In genomic region chr3:181948286-181948685, GRCh38 we compare ENCODE assay signal across 14 cellular contexts.
DNase-seq lines count a peak whose midpoint lies in the region; ATAC-seq, FAIRE-seq and TF ChIP-seq lines count a peak whose summit lies in the region.
"Had no signal": no experiment of that assay in that cellular context is flagged by ENCODE, and none has a peak within 500 bp of the region (broad histone marks: within the 10 kb centered on the region; RNA-seq: fewer than 3 reads in every experiment).

No MANE protein-coding gene starts in this region.

- H3K27me3 ChIP-seq in OCI-LY1 (ENCODE audit: insufficient read depth, low read length): no peaks in the 10 kb centered on the region
- no peaks in the 10 kb centered on the region for H3K27me3 ChIP-seq in foreskin keratinocyte
- no peaks in the 10 kb centered on the region for H3K27me3 ChIP-seq in testis
- H3K27me3 ChIP-seq: right atrium auricular region, upper lobe of left lung had no signal

- no peaks in the 10 kb centered on the region for H3K9me2 ChIP-seq in OCI-LY1 (ENCODE audit: low read depth, low read length)

- FAIRE-seq in RCC 7860 (lab: Jason Lieb, UNC): no peak

- no peak overlapping the region for H3K4me3 ChIP-seq in OCI-LY1 (ENCODE audit: low read depth, low read length, poor library complexity, severe bottlenecking)
- no peak overlapping the region for H3K4me3 ChIP-seq in testis
- H3K4me3 ChIP-seq: right atrium auricular region, upper lobe of left lung had no signal

- H2AFZ ChIP-seq in OCI-LY1 (ENCODE audit: low read length): no peak overlapping the region

- H3K27ac ChIP-seq in OCI-LY1 (ENCODE audit: low read depth, low read length, poor library complexity, severe bottlenecking) (no peak overlapping the region), foreskin keratinocyte (no peak overlapping the region), testis (no peak overlapping the region)
- H3K27ac ChIP-seq: right atrium auricular region, upper lobe of left lung had no signal

- no peak for ATAC-seq in foreskin keratinocyte
- ATAC-seq in HG02938 (IDR thresholded peaks at IDR 0.05; ENCODE audit: unreplicated experiment): no peak
- ATAC-seq: naive thymus-derived CD4-positive, alpha-beta T cell had no signal

- H3K4me2 ChIP-seq in OCI-LY1 (ENCODE audit: low read length): no peak overlapping the region

- DNase-seq in ACHN (peak; percentile 14), foreskin keratinocyte (peak; percentile 7 to 28), foreskin melanocyte (no peak), RCC 7860 (ENCODE audit: low spot score) (no peak), testis (no peak)
- DNase-seq: activated T-cell treated with anti-CD3 and anti-CD28 coated beads for 4 hours; EL; Kasumi-1; naive thymus-derived CD4-positive, alpha-beta T cell had no signal

- no peaks in the 10 kb centered on the region for H3K79me2 ChIP-seq in OCI-LY1 (ENCODE audit: insufficient read depth, low read length)

- peak; percentile 6 for TF ChIP-seq CTCF in GM12873 (IDR thresholded peaks at IDR 0.05; ENCODE audit: insufficient read depth, low read depth, low read length, missing control alignments)
- TF ChIP-seq CTCF in OCI-LY1 (IDR thresholded peaks at IDR 0.05; ENCODE audit: low read length): peak; percentile 62
- TF ChIP-seq CTCF in foreskin keratinocyte (conservative IDR thresholded peaks at IDR 0.05): peak; percentile 77
- TF ChIP-seq CTCF in testis (IDR thresholded peaks at IDR 0.05): no peak

- no peaks in the 10 kb centered on the region for H3K9me3 ChIP-seq in OCI-LY1 (ENCODE audit: low read length)
- H3K9me3 ChIP-seq in testis: no peaks in the 10 kb centered on the region
- H3K9me3 ChIP-seq: right atrium auricular region, upper lobe of left lung had no signal

- H3K36me3 ChIP-seq in OCI-LY1 (ENCODE audit: insufficient read depth, low read length): no peaks in the 10 kb centered on the region; the same call in 1 of the 2 replicates
- no peaks in the 10 kb centered on the region for H3K36me3 ChIP-seq in testis (ENCODE audit: low read depth, missing control alignments)
- H3K36me3 ChIP-seq: right atrium auricular region, upper lobe of left lung had no signal

- intact Hi-C loops in testis (cut with DNase I; ENCODE audit: low total_unique reads): no loop called here

- no peak overlapping the region for H3K9ac ChIP-seq in OCI-LY1 (ENCODE audit: low read length)

- no peak for TF ChIP-seq POLR2A in testis (IDR thresholded peaks at IDR 0.05)

- peaks cover 17% of the 10 kb centered on the region for H3K4me1 ChIP-seq in OCI-LY1 (ENCODE audit: insufficient read depth, low read length, severe bottlenecking)
- H3K4me1 ChIP-seq in foreskin keratinocyte: no peaks in the 10 kb centered on the region
- no peaks in the 10 kb centered on the region for H3K4me1 ChIP-seq in testis
- H3K4me1 ChIP-seq: right atrium auricular region, upper lobe of left lung had no signal

- no peaks in the 10 kb centered on the region for H4K20me1 ChIP-seq in OCI-LY1 (ENCODE audit: insufficient read depth, low read length)

- 67 to 79% methylated on average over 2 of the region's 2 CpGs for WGBS in testis, 2 donors

- in situ Hi-C loops in ACHN (cut with HindIII; ENCODE audit: low pct_ligation_motif_present, low pct_unique_long_range_greater_than_20kb, low sequenced_read_pairs): no loop called here

- no peaks in the 10 kb centered on the region for H3F3A ChIP-seq in OCI-LY1 (ENCODE audit: insufficient read depth, low read length)

Comparison
In these comparisons a context has a peak if more than half of its experiments do, and no peak if none do; other contexts are left out.
1. DNase-seq: peak in ACHN (single experiment) and foreskin keratinocyte (2 of 2); none in foreskin melanocyte (single experiment), RCC 7860 (single experiment) and testis (single experiment).
2. CTCF ChIP-seq: peak in GM12873 (single experiment), OCI-LY1 (single experiment) and foreskin keratinocyte (single experiment); none in testis (0 of 3).